Comparison of ENCODE assay signal across 13 cellular contexts in the genomic region with DNA sequence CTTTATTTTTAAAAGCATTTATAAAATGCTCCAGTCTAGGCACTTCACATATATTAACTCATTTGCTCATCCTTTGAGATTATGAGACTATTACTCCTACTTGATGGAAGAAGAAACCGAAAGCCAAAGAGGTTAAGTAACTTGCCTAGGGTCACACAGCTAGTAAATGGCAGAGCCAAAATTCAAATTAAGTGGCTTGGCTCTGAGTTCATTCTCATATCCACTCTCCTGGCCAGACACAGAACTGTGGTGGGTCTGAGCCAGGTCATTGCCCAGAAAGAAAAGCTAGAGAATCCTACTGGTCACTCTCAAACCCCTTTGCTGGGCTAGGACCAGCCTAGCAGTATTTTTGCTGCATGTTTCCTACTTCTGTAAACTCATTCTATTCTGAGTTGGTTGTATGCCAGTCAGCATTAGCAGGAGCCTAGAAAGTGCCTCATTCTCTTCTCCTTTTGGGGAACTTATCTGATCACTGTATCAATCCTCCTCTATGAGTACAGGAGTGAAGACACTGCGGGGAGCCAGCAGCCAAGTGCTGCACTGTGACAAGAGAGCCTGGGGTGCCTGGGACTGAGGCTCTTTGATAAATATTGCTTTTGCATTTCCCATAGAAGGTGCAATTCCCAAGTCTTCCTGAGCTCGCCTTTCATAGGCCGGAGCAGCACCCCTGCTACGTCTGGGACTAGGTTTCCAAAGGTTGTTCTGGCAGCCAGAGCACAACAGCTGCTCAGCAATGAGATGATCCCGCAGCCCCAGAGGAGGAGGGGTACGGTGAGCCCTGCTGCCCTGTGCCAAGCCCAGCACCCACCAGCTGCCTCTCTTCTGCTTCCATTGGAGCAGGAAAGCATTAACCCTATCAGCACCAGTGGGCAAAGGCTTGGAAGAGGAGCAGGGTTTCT.
DNase-seq lines count a peak whose midpoint lies in the region; ATAC-seq and TF ChIP-seq lines count a peak whose summit lies in the region.
"Had no signal": no experiment of that assay in that cellular context is flagged by ENCODE, and none has a peak within 500 bp of the region (broad histone marks: within the 10 kb centered on the region; RNA-seq: fewer than 3 reads in every experiment).

No MANE protein-coding gene starts in this region.

- no peaks in the 10 kb centered on the region for H3K36me3 ChIP-seq in SK-N-SH (replicated peaks in 1 of 2; ENCODE audit: control insufficient read depth in 1 of 2, insufficient read depth in 2 of 2, low read length in 1 of 2)
- no peaks in the 10 kb centered on the region for H3K36me3 ChIP-seq in aorta (ENCODE audit: control insufficient read depth in 1 of 2, insufficient read depth in 2 of 2, low read length in 1 of 2)

- H3K9me3 ChIP-seq in SK-N-SH (no peaks in the 10 kb centered on the region), right cardiac atrium (ENCODE audit: control insufficient read depth, low read length) (no peaks in the 10 kb centered on the region), aorta (ENCODE audit: control insufficient read depth, low read length) (no peaks in the 10 kb centered on the region)
- H3K9me3 ChIP-seq: A549 had no signal

- no peak for TF ChIP-seq EP300 in SK-N-SH (IDR thresholded peaks at IDR 0.05; ENCODE audit: borderline replicate concordance in 1 of 2, low read depth in 1 of 2, low read length in 1 of 2)

- H3K4me2 ChIP-seq in SK-N-SH, result no peak overlapping the region
- H3K4me2 ChIP-seq: A549 had no signal

- POLR2A ChIA-PET in SK-N-SH (lab: Yijun Ruan, JAX), result no interaction called here

- H3F3A ChIP-seq in SK-N-SH (replicated peaks; ENCODE audit: insufficient read depth), result no peaks in the 10 kb centered on the region

- intact Hi-C loops in right cardiac atrium (cut with DNase I), result no loop called here
- intact Hi-C loops in aorta (cut with DNase I), result no loop called here

- DNase-seq in SK-N-SH, result peak; percentile 43
- DNase-seq in NCI-H69 (lab: John Stamatoyannopoulos, UW), result peak; percentile 78
- DNase-seq in right cardiac atrium, result peak in 2 of 3 donors; percentile 40 to 57
- no peak for DNase-seq in aorta
- DNase-seq in NCI-H128 (lab: John Stamatoyannopoulos, UW; ENCODE audit: unreplicated experiment), result no peak
- DNase-seq in cerebellar cortex (ENCODE audit: low spot score), result no peak
- no peak for DNase-seq in stimulated activated CD4-positive, alpha-beta T cell treated with anti-CD3 and anti-CD28 coated beads, Interleukin-12 subunit alpha, Interleukin-12 subunit beta, amount 100 ng/mL, for 4 hours
- DNase-seq: activated CD4-positive, alpha-beta T cell treated with anti-CD3 and anti-CD28 coated beads, Interleukin-2, amount 10 ng/mL, durations not matched to agents 24 days and 14 days; naive B cell; NCI-H1436; stimulated activated naive CD8-positive, alpha-beta T cell treated with anti-CD3 and anti-CD28 coated beads, Interleukin-15, Interleukin-2, amounts not matched to agents 100 U/mL and 50 U/mL, for 24 hours had no signal

- no peak for TF ChIP-seq CTCF in SK-N-SH (IDR thresholded peaks at IDR 0.05)

- no peaks in the 10 kb centered on the region for H3K9me2 ChIP-seq in SK-N-SH

- no peaks in the 10 kb centered on the region for H3K79me2 ChIP-seq in SK-N-SH (ENCODE audit: insufficient read depth)

- no peak overlapping the region for H2AFZ ChIP-seq in SK-N-SH (ENCODE audit: low read depth)

- CTCF ChIA-PET in SK-N-SH (lab: Yijun Ruan, JAX), result interaction anchor here (0.7 to 1.0 kb wide), 4 partner anchors 10 to 199 kb away, joined by 3 to 5 read pairs (median 4); no protein-coding TSS in a partner anchor

- TF ChIP-seq RAD21 in SK-N-SH (IDR thresholded peaks at IDR 0.05; ENCODE audit: low read length), result no peak

- no peak overlapping the region for H3K9ac ChIP-seq in SK-N-SH

- no peaks in the 10 kb centered on the region for H4K20me1 ChIP-seq in SK-N-SH (ENCODE audit: insufficient read depth)

- peaks cover 0 to 9% of the 10 kb centered on the region in 2 experiments; a peak in 1 of 4 replicates for H3K4me1 ChIP-seq in SK-N-SH (ENCODE audit: control insufficient read depth in 1 of 2, insufficient read depth in 2 of 2, low read depth in 1 of 2, low read length in 1 of 2)
- H3K4me1 ChIP-seq in right cardiac atrium (ENCODE audit: control insufficient read depth, insufficient read depth, low read length), result peaks cover 3% of the 10 kb centered on the region
- no peaks in the 10 kb centered on the region for H3K4me1 ChIP-seq in aorta (ENCODE audit: control insufficient read depth in 1 of 2, insufficient read depth in 2 of 2, low read length in 2 of 2)
- H3K4me1 ChIP-seq: A549 had no signal

- H3K27ac ChIP-seq in SK-N-SH (ENCODE audit: low read depth in 2 of 2, low read length in 1 of 2), result no peak overlapping the region
- H3K27ac ChIP-seq in right cardiac atrium (ENCODE audit: low read length), result no peak overlapping the region
- no peak overlapping the region for H3K27ac ChIP-seq in aorta (ENCODE audit: low read depth in 1 of 2, low read length in 2 of 2)
- H3K27ac ChIP-seq: A549 had no signal

- H3K27me3 ChIP-seq in SK-N-SH (ENCODE audit: insufficient read depth) (no peaks in the 10 kb centered on the region), right cardiac atrium (ENCODE audit: control insufficient read depth, insufficient read depth) (no peaks in the 10 kb centered on the region), aorta (ENCODE audit: control insufficient read depth in 1 of 2, insufficient read depth in 2 of 2, low read length in 1 of 2) (no peaks in the 10 kb centered on the region)

- WGBS in SK-N-SH (ENCODE audit: low lambda C conversion rate), result 17% methylated on average over 5 of the region's 7 CpGs
- 28% methylated on average over 7 of the region's 7 CpGs for WGBS in right cardiac atrium
- 25 to 29% methylated on average over 7 of the region's 7 CpGs for WGBS in aorta, 2 donors

- no peak for ATAC-seq in SK-N-SH treated with all-trans-retinoic acid at 6 μM for 48 hours
- peak; percentile 57 to 77 for ATAC-seq in right cardiac atrium
- peak; percentile 29 for ATAC-seq in aorta (ENCODE audit: low FRiP score)
- ATAC-seq: A549; stimulated activated naive CD8-positive, alpha-beta T cell treated with anti-CD3 and anti-CD28 coated beads, Interleukin-15, Interleukin-2, amounts not matched to agents 100 U/mL and 50 U/mL, for 24 hours had no signal

- H3K4me3 ChIP-seq in SK-N-SH (ENCODE audit: low read depth in 2 of 2, low read length in 1 of 2), result no peak overlapping the region
- no peak overlapping the region for H3K4me3 ChIP-seq in right cardiac atrium (ENCODE audit: low read length)
- no peak overlapping the region for H3K4me3 ChIP-seq in aorta (ENCODE audit: low read length in 2 of 2)
- H3K4me3 ChIP-seq: A549 had no signal

TF ChIP-seq in SK-N-SH, 30 proteins besides CTCF, POLR2A, EP300 and RAD21:
- TF ChIP-seq EZH2phosphoT487 (IDR thresholded peaks at IDR 0.05; ENCODE audit: borderline replicate concordance, low read depth) (no peak), CHD2 (IDR thresholded peaks at IDR 0.05; ENCODE audit: low read length, partially characterized antibody) (peak; percentile 10)
TF ChIP-seq in SK-N-SH: peak in this region for 1.

TF ChIP-seq in SK-N-SH treated with all-trans-retinoic acid at 6 μM for 48 hours, 23 proteins besides CTCF, POLR2A, EP300 and RAD21 (continues in another document):
- TF ChIP-seq, protein P1, sequence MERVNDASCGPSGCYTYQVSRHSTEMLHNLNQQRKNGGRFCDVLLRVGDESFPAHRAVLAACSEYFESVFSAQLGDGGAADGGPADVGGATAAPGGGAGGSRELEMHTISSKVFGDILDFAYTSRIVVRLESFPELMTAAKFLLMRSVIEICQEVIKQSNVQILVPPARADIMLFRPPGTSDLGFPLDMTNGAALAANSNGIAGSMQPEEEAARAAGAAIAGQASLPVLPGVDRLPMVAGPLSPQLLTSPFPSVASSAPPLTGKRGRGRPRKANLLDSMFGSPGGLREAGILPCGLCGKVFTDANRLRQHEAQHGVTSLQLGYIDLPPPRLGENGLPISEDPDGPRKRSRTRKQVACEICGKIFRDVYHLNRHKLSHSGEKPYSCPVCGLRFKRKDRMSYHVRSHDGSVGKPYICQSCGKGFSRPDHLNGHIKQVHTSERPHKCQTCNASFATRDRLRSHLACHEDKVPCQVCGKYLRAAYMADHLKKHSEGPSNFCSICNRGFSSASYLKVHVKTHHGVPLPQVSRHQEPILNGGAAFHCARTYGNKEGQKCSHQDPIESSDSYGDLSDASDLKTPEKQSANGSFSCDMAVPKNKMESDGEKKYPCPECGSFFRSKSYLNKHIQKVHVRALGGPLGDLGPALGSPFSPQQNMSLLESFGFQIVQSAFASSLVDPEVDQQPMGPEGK (CRISPR knock-in tag; IDR thresholded peaks at IDR 0.05; ENCODE audit: borderline replicate concordance), result no peak
- TF ChIP-seq ZFP3 (CRISPR knock-in tag; IDR thresholded peaks at IDR 0.05) (no peak), OSR1 (CRISPR knock-in tag; IDR thresholded peaks at IDR 0.05) (no peak), ISL1 (CRISPR knock-in tag; IDR thresholded peaks at IDR 0.05) (no peak), BACH2 (CRISPR knock-in tag; IDR thresholded peaks at IDR 0.05; ENCODE audit: borderline replicate concordance) (no peak), ZC3H10 (CRISPR knock-in tag; IDR thresholded peaks at IDR 0.05) (no peak), TCF4 (CRISPR knock-in tag; IDR thresholded peaks at IDR 0.05; ENCODE audit: borderline replicate concordance) (no peak), ESRRG (CRISPR knock-in tag; IDR thresholded peaks at IDR 0.05) (no peak), CSDC2 (CRISPR knock-in tag; IDR thresholded peaks at IDR 0.05) (no peak), GLIS3 (CRISPR knock-in tag; IDR thresholded peaks at IDR 0.05) (no peak)
- TF ChIP-seq, protein P2, sequence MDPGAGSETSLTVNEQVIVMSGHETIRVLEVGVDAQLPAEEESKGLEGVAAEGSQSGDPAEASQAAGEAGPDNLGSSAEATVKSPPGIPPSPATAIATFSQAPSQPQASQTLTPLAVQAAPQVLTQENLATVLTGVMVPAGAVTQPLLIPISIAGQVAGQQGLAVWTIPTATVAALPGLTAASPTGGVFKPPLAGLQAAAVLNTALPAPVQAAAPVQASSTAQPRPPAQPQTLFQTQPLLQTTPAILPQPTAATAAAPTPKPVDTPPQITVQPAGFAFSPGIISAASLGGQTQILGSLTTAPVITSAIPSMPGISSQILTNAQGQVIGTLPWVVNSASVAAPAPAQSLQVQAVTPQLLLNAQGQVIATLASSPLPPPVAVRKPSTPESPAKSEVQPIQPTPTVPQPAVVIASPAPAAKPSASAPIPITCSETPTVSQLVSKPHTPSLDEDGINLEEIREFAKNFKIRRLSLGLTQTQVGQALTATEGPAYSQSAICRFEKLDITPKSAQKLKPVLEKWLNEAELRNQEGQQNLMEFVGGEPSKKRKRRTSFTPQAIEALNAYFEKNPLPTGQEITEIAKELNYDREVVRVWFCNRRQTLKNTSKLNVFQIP (CRISPR knock-in tag; IDR thresholded peaks at IDR 0.05; ENCODE audit: borderline replicate concordance, low read depth), result no peak

Comparison
In these comparisons a context has a peak if more than half of its experiments do, and no peak if none do; other contexts are left out.
1. DNase-seq: peak in SK-N-SH (single experiment), NCI-H69 (single experiment) and right cardiac atrium (2 of 3); none in aorta (0 of 2), NCI-H128 (single experiment), cerebellar cortex (single experiment) and stimulated activated CD4-positive, alpha-beta T cell treated with anti-CD3 and anti-CD28 coated beads, Interleukin-12 subunit alpha, Interleukin-12 subunit beta, amount 100 ng/mL, for 4 hours (single experiment).